12 cellular contexts compared by ENCODE assay signal in the genomic region with DNA sequence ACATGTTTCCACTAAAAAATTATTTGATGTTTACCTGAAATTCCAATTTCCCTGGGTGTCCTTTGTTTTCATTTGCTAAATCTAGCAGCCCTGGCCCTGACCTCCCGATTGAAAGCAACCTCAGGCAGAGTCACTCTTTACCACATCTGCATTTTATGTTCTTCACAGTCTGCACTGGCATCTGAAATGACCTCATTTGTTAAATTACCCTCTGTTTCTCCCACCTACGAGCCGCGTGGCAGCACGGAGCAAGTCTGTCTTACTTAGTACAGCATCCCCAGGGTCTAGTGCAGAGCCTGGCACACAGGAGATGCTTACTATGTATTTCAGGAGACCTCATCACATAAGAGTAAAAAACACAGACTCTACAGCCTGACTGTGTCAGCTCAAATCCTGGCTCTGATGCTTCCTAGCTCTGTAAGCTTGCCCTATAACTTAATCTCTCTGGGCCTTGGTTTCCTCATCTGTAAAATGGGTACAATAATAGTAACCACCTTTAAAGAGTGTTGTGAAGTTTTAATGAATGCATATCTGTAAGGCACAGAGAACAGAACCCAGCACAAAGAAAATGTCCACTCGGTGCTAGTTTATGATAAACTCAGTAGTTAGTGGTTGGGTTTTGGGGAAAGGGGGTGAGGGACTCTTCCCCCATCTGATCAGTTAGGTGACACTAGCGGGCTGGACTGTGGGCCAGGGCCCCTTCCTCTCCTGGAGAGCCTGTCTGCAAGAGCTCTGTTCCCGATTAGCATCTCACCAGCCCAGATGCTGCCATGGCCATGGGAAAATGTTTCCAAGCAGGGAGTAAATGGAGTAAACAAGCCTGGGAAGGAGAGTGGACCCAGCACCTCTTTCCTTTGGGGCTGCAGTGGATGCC.
DNase-seq lines count a peak whose midpoint lies in the region; ATAC-seq and FAIRE-seq lines count a peak whose summit lies in the region.
"Had no signal": no experiment of that assay in that cellular context is flagged by ENCODE, and none has a peak within 500 bp of the region (broad histone marks: within the 10 kb centered on the region; RNA-seq: fewer than 3 reads in every experiment).

No MANE protein-coding gene starts in this region.

- H3K4me1 ChIP-seq in naive thymus-derived CD4-positive, alpha-beta T cell (ENCODE audit: control insufficient read depth in 2 of 2, insufficient read depth in 2 of 2, low read length in 2 of 2): peaks cover 0 to 47% of the 10 kb centered on the region in 2 donors
- H3K4me1 ChIP-seq in Karpas-422 (ENCODE audit: low read length): peaks cover 7% of the 10 kb centered on the region
- H3K4me1 ChIP-seq: breast epithelium had no signal

- no peaks in the 10 kb centered on the region for H3K9me3 Mint-ChIP-seq in activated naive CD4-positive, alpha-beta T cell treated with anti-CD3 and anti-CD28 coated beads, Interleukin-2, amount 50 U/mL, for 24 hours
- no peaks in the 10 kb centered on the region for H3K9me3 Mint-ChIP-seq in naive thymus-derived CD4-positive, alpha-beta T cell
- H3K9me3 Mint-ChIP-seq: naive B cell had no signal

- no peak overlapping the region for H3K4me2 ChIP-seq in Karpas-422 (ENCODE audit: low read depth, low read length, poor library complexity, severe bottlenecking)

- H3K27me3 Mint-ChIP-seq in activated naive CD4-positive, alpha-beta T cell treated with anti-CD3 and anti-CD28 coated beads, Interleukin-2, amount 50 U/mL, for 24 hours: no peaks in the 10 kb centered on the region
- no peaks in the 10 kb centered on the region for H3K27me3 Mint-ChIP-seq in naive thymus-derived CD4-positive, alpha-beta T cell
- H3K27me3 Mint-ChIP-seq: naive B cell had no signal

- H4K20me1 ChIP-seq in Karpas-422 (ENCODE audit: insufficient read depth, low read depth, low read length): no peaks in the 10 kb centered on the region; the same call in 1 of the 2 replicates

- H3K9ac ChIP-seq in Karpas-422 (ENCODE audit: low read length): no peak overlapping the region

- no peaks in the 10 kb centered on the region for H3K79me2 ChIP-seq in Karpas-422 (ENCODE audit: low read length)

- H3K4me3 ChIP-seq in naive thymus-derived CD4-positive, alpha-beta T cell (ENCODE audit: low read length): no peak overlapping the region
- no peak overlapping the region for H3K4me3 ChIP-seq in Karpas-422 (ENCODE audit: low read length)
- H3K4me3 ChIP-seq: breast epithelium had no signal

- H3K4me1 Mint-ChIP-seq in activated naive CD4-positive, alpha-beta T cell treated with anti-CD3 and anti-CD28 coated beads, Interleukin-2, amount 50 U/mL, for 24 hours: peaks cover 47% of the 10 kb centered on the region
- H3K4me1 Mint-ChIP-seq in naive thymus-derived CD4-positive, alpha-beta T cell: peaks cover 7 to 65% (median 24%) of the 10 kb centered on the region in 7 donors

- intact Hi-C loops in naive thymus-derived CD4-positive, alpha-beta T cell (cut with micrococcal nuclease): loop anchor here in 1 of 2 donors (2.0 to 5.0 kb wide), 2 partner anchors 21 to 43 kb away; no protein-coding TSS in a partner anchor

- ATAC-seq in naive thymus-derived CD4-positive, alpha-beta T cell: peak; percentile 53

- H3K4me3 Mint-ChIP-seq in activated naive CD4-positive, alpha-beta T cell treated with anti-CD3 and anti-CD28 coated beads, Interleukin-2, amount 50 U/mL, for 24 hours: peak overlapping the region; percentile 47
- H3K4me3 Mint-ChIP-seq in naive thymus-derived CD4-positive, alpha-beta T cell: peak overlapping the region in 1 of 10 donors; percentile 76

- peaks cover 0 to 4% (median 0%) of the 10 kb centered on the region in 3 experiments for H3K36me3 ChIP-seq in naive thymus-derived CD4-positive, alpha-beta T cell (ENCODE audit: control insufficient read depth in 2 of 3, insufficient read depth in 3 of 3, low read length in 3 of 3)
- H3K36me3 ChIP-seq in Karpas-422 (ENCODE audit: insufficient read depth, low read length): no peaks in the 10 kb centered on the region
- H3K36me3 ChIP-seq: breast epithelium had no signal

- DNase-seq in CD1c-positive myeloid dendritic cell (ENCODE audit: extremely low spot score) (peak; percentile 11), HTR-8/SVneo (ENCODE audit: insufficient read length, low spot score) (no peak), Karpas-422 (no peak), LoVo (ENCODE audit: low spot score) (no peak), hepatic stellate cell (ENCODE audit: low spot score) (no peak), COLO668 (lab: John Stamatoyannopoulos, UW; ENCODE audit: unreplicated experiment) (no peak)
- DNase-seq in naive thymus-derived CD4-positive, alpha-beta T cell: peak in 1 of 9 donors; percentile 36
- DNase-seq: DMS153, naive B cell, SHP77 had no signal

- POLR2A ChIA-PET in naive thymus-derived CD4-positive, alpha-beta T cell (lab: Charles Lee): no interaction called here

- peak; percentile 82 for FAIRE-seq in HTR-8/SVneo (lab: Jason Lieb, UNC)

- H3K9me3 ChIP-seq in naive thymus-derived CD4-positive, alpha-beta T cell (ENCODE audit: control insufficient read depth in 2 of 3, low read length in 3 of 3): no peaks in the 10 kb centered on the region
- H3K9me3 ChIP-seq in Karpas-422 (ENCODE audit: low read length): no peaks in the 10 kb centered on the region
- H3K9me3 ChIP-seq: breast epithelium had no signal

- H3K27ac ChIP-seq in naive thymus-derived CD4-positive, alpha-beta T cell (ENCODE audit: low read depth, low read length): no peak overlapping the region
- no peak overlapping the region for H3K27ac ChIP-seq in Karpas-422 (ENCODE audit: low read length)
- H3K27ac ChIP-seq: breast epithelium had no signal

- peak overlapping the region; percentile 39 for H3K27ac Mint-ChIP-seq in activated naive CD4-positive, alpha-beta T cell treated with anti-CD3 and anti-CD28 coated beads, Interleukin-2, amount 50 U/mL, for 24 hours
- H3K27ac Mint-ChIP-seq in naive thymus-derived CD4-positive, alpha-beta T cell: peak overlapping the region in 3 of 9 donors; percentile 1 to 90 (median 45)

- H2AFZ ChIP-seq in Karpas-422 (ENCODE audit: low read length): no peak overlapping the region

- CTCF ChIA-PET in naive thymus-derived CD4-positive, alpha-beta T cell (lab: Charles Lee): no interaction called here

- no peaks in the 10 kb centered on the region for H3K27me3 ChIP-seq in naive thymus-derived CD4-positive, alpha-beta T cell (ENCODE audit: control insufficient read depth in 2 of 2, insufficient read depth in 2 of 2, low read length in 2 of 2)
- no peaks in the 10 kb centered on the region for H3K27me3 ChIP-seq in Karpas-422 (ENCODE audit: low read length)
- H3K27me3 ChIP-seq: breast epithelium had no signal

- H3K9me2 ChIP-seq in Karpas-422 (replicated peaks; ENCODE audit: insufficient read depth, low read length): no peaks in the 10 kb centered on the region

- peaks cover 5% of the 10 kb centered on the region for H3K36me3 Mint-ChIP-seq in activated naive CD4-positive, alpha-beta T cell treated with anti-CD3 and anti-CD28 coated beads, Interleukin-2, amount 50 U/mL, for 24 hours
- peaks cover 0 to 54% (median 0%) of the 10 kb centered on the region in 5 donors for H3K36me3 Mint-ChIP-seq in naive thymus-derived CD4-positive, alpha-beta T cell
